Comparison of ENCODE assay signal across 12 cellular contexts in genomic region chr3:184339016-184339415, GRCh38. TPM values are rescaled to one million over a fixed set of nuclear protein-coding genes. Genes with fewer than 3 reads are reported as not detected.
A peak's percentile ranks its signal among the peaks of the same experiment; 100 is the strongest.
DNase-seq lines count a peak whose midpoint lies in the region; ATAC-seq, FAIRE-seq and TF ChIP-seq lines count a peak whose summit lies in the region.
"Had no signal": no experiment of that assay in that cellular context is flagged by ENCODE, and none has a peak within 500 bp of the region (broad histone marks: within the 10 kb centered on the region; RNA-seq: fewer than 3 reads in every experiment).

No MANE protein-coding gene starts in this region.

- peaks cover 0 to 7% of the 10 kb centered on the region in 2 donors for H3K27me3 Mint-ChIP-seq in natural killer cell (ENCODE audit: low read depth in 2 of 2)

- no peak overlapping the region for H3K4me3 Mint-ChIP-seq in natural killer cell

- H3K9me3 Mint-ChIP-seq in natural killer cell, result no peaks in the 10 kb centered on the region

- H3K9ac ChIP-seq in kidney (ENCODE audit: low read length in 2 of 2), result peak overlapping the region in 1 of 2 donors; percentile 44

- H3K4me1 ChIP-seq in ascending aorta (peaks cover 7 to 16% of the 10 kb centered on the region in 2 donors), kidney (ENCODE audit: control insufficient read depth in 1 of 2, insufficient read depth in 1 of 2, low read depth in 1 of 2, low read length in 2 of 2) (peaks cover 11 to 29% of the 10 kb centered on the region in 2 donors), thyroid gland (peaks cover 24 to 28% of the 10 kb centered on the region in 2 donors)
- H3K4me1 ChIP-seq in effector memory CD4-positive, alpha-beta T cell (ENCODE audit: control insufficient read depth, insufficient read depth, low read length, poor library complexity, severe bottlenecking), result peaks cover 13% of the 10 kb centered on the region

- H3K4me3 ChIP-seq in ascending aorta (peak overlapping the region; percentile 88 to 96), kidney (ENCODE audit: low read length in 2 of 2) (peak overlapping the region in 1 of 2 donors; percentile 39), thyroid gland (replicated peaks in 1 of 3) (no peak overlapping the region)
- no peak overlapping the region for H3K4me3 ChIP-seq in effector memory CD4-positive, alpha-beta T cell (ENCODE audit: insufficient read depth, low read depth, low read length, poor library complexity, severe bottlenecking)
- H3K4me3 ChIP-seq: A549 had no signal

- H3K27ac Mint-ChIP-seq in natural killer cell, result no peak overlapping the region

- H3K36me3 Mint-ChIP-seq in natural killer cell, result no peaks in the 10 kb centered on the region

- FAIRE-seq in kidney (lab: Jason Lieb, UNC), result no peak
- FAIRE-seq: A549, colon had no signal

- no peak for TF ChIP-seq CTCF in ascending aorta (IDR thresholded peaks at IDR 0.05)
- TF ChIP-seq CTCF in kidney (IDR thresholded peaks at IDR 0.05; ENCODE audit: borderline replicate concordance, extremely low read depth, insufficient read depth), result no peak
- TF ChIP-seq CTCF in thyroid gland (IDR thresholded peaks at IDR 0.05), result no peak
- no peak for TF ChIP-seq CTCF in natural killer cell (IDR thresholded peaks at IDR 0.05)

- H3K27ac ChIP-seq in ascending aorta (peak overlapping the region; percentile 97 to 99), kidney (ENCODE audit: low read depth in 2 of 2, low read length in 2 of 2) (peak overlapping the region; percentile 65 to 74), thyroid gland (peak overlapping the region in 2 of 3 donors; percentile 91 to 96)
- H3K27ac ChIP-seq in effector memory CD4-positive, alpha-beta T cell (ENCODE audit: insufficient read depth, low read length, poor library complexity, severe bottlenecking), result no peak overlapping the region
- H3K27ac ChIP-seq: A549 had no signal

- H3K9me3 ChIP-seq in ascending aorta (no peaks in the 10 kb centered on the region), kidney (ENCODE audit: control insufficient read depth in 1 of 2, low read length in 2 of 2) (no peaks in the 10 kb centered on the region), thyroid gland (no peaks in the 10 kb centered on the region)
- H3K9me3 ChIP-seq in effector memory CD4-positive, alpha-beta T cell (ENCODE audit: control insufficient read depth, low read length), result no peaks in the 10 kb centered on the region
- H3K9me3 ChIP-seq: A549 had no signal

- WGBS in thyroid gland, 2 donors, result 54 to 69% methylated on average over 9 of the region's 9 CpGs

- DNase-seq in NCI-H2029 (lab: John Stamatoyannopoulos, UW), result peak; percentile 36
- no peak for DNase-seq in NCI-H2029 treated with DMSO at 0.1 percent for 48 hours (lab: John Stamatoyannopoulos, UW)
- DNase-seq in ascending aorta (ENCODE audit: low spot score in 2 of 2), result no peak
- no peak for DNase-seq in kidney
- no peak for DNase-seq in thyroid gland
- DNase-seq in natural killer cell, result no peak
- DNase-seq in GOT3 (lab: John Stamatoyannopoulos, UW), result no peak
- no peak for DNase-seq in effector memory CD4-positive, alpha-beta T cell
- DNase-seq: OCI-M1 had no signal

- intact Hi-C loops in ascending aorta (cut with DNase I), result loop anchor here (5.0 to 10.0 kb wide), 2 partner anchors 152 to 704 kb away; partner anchors contain the start of genes ABCF3 and KLHL24
- intact Hi-C loops in kidney (cut with DNase I), result no loop called here
- intact Hi-C loops in thyroid gland (cut with DNase I), result no loop called here
- intact Hi-C loops in natural killer cell (cut with micrococcal nuclease), result no loop called here

- H3K27me3 ChIP-seq in ascending aorta (no peaks in the 10 kb centered on the region), thyroid gland (no peaks in the 10 kb centered on the region)
- no peaks in the 10 kb centered on the region for H3K27me3 ChIP-seq in effector memory CD4-positive, alpha-beta T cell (replicated peaks; ENCODE audit: control insufficient read depth, insufficient read depth, low read length, poor library complexity, severe bottlenecking)

- H3K36me3 ChIP-seq in ascending aorta (peaks cover 33 to 40% of the 10 kb centered on the region in 2 donors), kidney (ENCODE audit: control insufficient read depth in 1 of 2, insufficient read depth in 2 of 2, low read length in 2 of 2) (peaks cover 7 to 19% of the 10 kb centered on the region in 2 donors), thyroid gland (peaks cover 16 to 32% of the 10 kb centered on the region in 2 donors)
- peaks cover 13% of the 10 kb centered on the region for H3K36me3 ChIP-seq in effector memory CD4-positive, alpha-beta T cell (ENCODE audit: control insufficient read depth, insufficient read depth, low read length)

- ATAC-seq in natural killer cell, result no peak
- ATAC-seq: A549 had no signal

- no peak for TF ChIP-seq POLR2A in thyroid gland (IDR thresholded peaks at IDR 0.05)

- peaks cover 17 to 41% of the 10 kb centered on the region in 2 donors for H3K4me1 Mint-ChIP-seq in natural killer cell

RNA-seq across cellular contexts. Expression of gene FAM131A, which starts 1.6 kb away (rescaled TPM):
- total RNA-seq in ascending aorta, result 47.7 TPM
- total RNA-seq in kidney, result 20.1 TPM
- 14.0 TPM for polyA plus RNA-seq in kidney (ENCODE audit: insufficient read depth, low read depth, low replicate concordance)
- 10 to 100 TPM; 19.2 to 35.1 (median 22.5) TPM for total RNA-seq in thyroid gland
- 1 to 10 TPM; 6.9 to 8.8 (median 8.5) TPM for total RNA-seq in natural killer cell

RNA-seq across cellular contexts. Expression of gene CLCN2, which starts 22.4 kb away (rescaled TPM):
- total RNA-seq in ascending aorta (31.2 TPM), kidney (10.4 TPM), thyroid gland (1 to 10 TPM; 4.3 to 7.6 (median 5.2) TPM), natural killer cell (1 to 10 TPM; 7.8 to 8.2 (median 8.1) TPM)
- polyA plus RNA-seq in kidney (ENCODE audit: insufficient read depth, low read depth, low replicate concordance), result 6.4 TPM

RNA-seq across cellular contexts. Expression of gene POLR2H, which starts 22.5 kb away (rescaled TPM):
- total RNA-seq in ascending aorta (26.0 TPM), kidney (82.0 TPM), thyroid gland (100 to 1,000 TPM in 1 of 4 donors, 10 to 100 TPM in 3; 58.1 to 113 (median 85.6) TPM), natural killer cell (10 to 100 TPM; 33.0 to 49.8 (median 41.1) TPM)
- polyA plus RNA-seq in kidney (ENCODE audit: insufficient read depth, low read depth, low replicate concordance), result 157 TPM

RNA-seq across cellular contexts. Expression of gene EIF4G1, which starts 24.6 kb away (rescaled TPM):
- total RNA-seq in ascending aorta, result 192 TPM
- 327 TPM for total RNA-seq in kidney
- 118 TPM for polyA plus RNA-seq in kidney (ENCODE audit: insufficient read depth, low read depth, low replicate concordance)
- total RNA-seq in thyroid gland, result 100 to 1,000 TPM; 206 to 418 (median 348) TPM
- total RNA-seq in natural killer cell, result 100 to 1,000 TPM; 220 to 235 (median 227) TPM

RNA-seq across cellular contexts. Expression of gene THPO, which starts 39.0 kb away (rescaled TPM):
- total RNA-seq in ascending aorta (not detected), kidney (0.85 TPM), thyroid gland (under 1 TPM in 1 of 4 donors, not detected in 3; 0.13 TPM), natural killer cell (not detected)
- 5.7 TPM for polyA plus RNA-seq in kidney (ENCODE audit: insufficient read depth, low read depth, low replicate concordance)
- total RNA-seq: activated CD8-positive, alpha-beta memory T cell treated with anti-CD3 and anti-CD28 coated beads for 36 hours had no signal

Comparison
In these comparisons a context has a peak if more than half of its experiments do, and no peak if none do; other contexts are left out.
1. H3K4me3 ChIP-seq: peak in ascending aorta (2 of 2); none in thyroid gland (0 of 3) and effector memory CD4-positive, alpha-beta T cell (single experiment).